Comparison of ENCODE assay signal across 33 cellular contexts in genomic region chr5:63719147-63719546, GRCh38.
"Had no signal": no experiment of that assay in that cellular context is flagged by ENCODE, and none has a peak within 500 bp of the region (broad histone marks: within the 10 kb centered on the region; RNA-seq: fewer than 3 reads in every experiment).

No MANE protein-coding gene starts in this region.

- H3K27me3 ChIP-seq: adrenal gland, ascending aorta, body of pancreas, brain microvascular endothelial cell, breast epithelium, cardiac muscle cell had no signal

- FAIRE-seq: astrocyte, bronchial epithelial cell had no signal

- H3K9me3 ChIP-seq: ascending aorta, body of pancreas had no signal

- DNase-seq: activated effector memory CD4-positive, alpha-beta T cell treated with anti-CD3 and anti-CD28 coated beads, Interleukin-2, amount 50 U/mL, for 16 hours; activated effector memory CD4-positive, alpha-beta T cell treated with Interleukin-2 at 50 U/mL for 16 hours; activated gamma-delta T cell; activated gamma-delta T cell treated with Interleukin-2 at 50 U/mL for 16 hours; activated naive CD4-positive, alpha-beta T cell; activated naive CD4-positive, alpha-beta T cell treated with anti-CD3 and anti-CD28 coated beads for 36 hours; activated naive CD4-positive, alpha-beta T cell treated with anti-CD3 and anti-CD28 coated beads, Interleukin-2, amount 10 ng/mL, durations not matched to agents 7 days and 5 days; activated naive CD4-positive, alpha-beta T cell treated with anti-CD3 and anti-CD28 coated beads, Interleukin-2, amount 50 U/mL, for 16 hours; activated naive CD4-positive, alpha-beta T cell treated with Interleukin-2 at 50 U/mL for 16 hours; activated naive CD8-positive, alpha-beta T cell treated with anti-CD3 and anti-CD28 coated beads for 36 hours; activated naive CD8-positive, alpha-beta T cell treated with anti-CD3 and anti-CD28 coated beads, Interleukin-2, amount 10 ng/mL, durations not matched to agents 7 days and 5 days; activated naive CD8-positive, alpha-beta T cell treated with anti-CD3 and anti-CD28 coated beads, Interleukin-2, amount 50 U/mL, for 24 hours; activated T-cell treated with anti-CD3 and anti-CD28 coated beads, Interleukin-2, amount 50 U/mL, for 24 hours; activated T-cell treated with anti-CD3 and anti-CD28 coated beads, Interleukin-2, amount 50 U/mL, for 4 hours; activated T-cell treated with anti-CD3 and anti-CD28 coated beads, Interleukin-2, amount 50 U/mL, for 48 hours; activated T-cell treated with anti-CD3 and anti-CD28 coated beads, Interleukin-2, amount 50 U/mL, for 72 hours; adrenal gland; amniotic stem cell; amygdala; anterior cingulate cortex; aorta; body of pancreas; brain microvascular endothelial cell; caudate nucleus; central memory CD4-positive, alpha-beta T cell; cerebellar nuclear complex had no signal

- H3K27ac ChIP-seq: adrenal gland, ascending aorta, body of pancreas, brain microvascular endothelial cell, breast epithelium, cardiac muscle cell had no signal

- ATAC-seq: activated naive CD4-positive, alpha-beta T cell treated with anti-CD3 and anti-CD28 coated beads, Interleukin-2, amount 50 U/mL, for 72 hours; activated naive CD8-positive, alpha-beta T cell treated with anti-CD3 and anti-CD28 coated beads, Interleukin-2, amount 50 U/mL, for 24 hours; activated T-cell treated with anti-CD3 and anti-CD28 coated beads, Interleukin-2, amount 50 U/mL, for 4 hours; activated T-cell treated with anti-CD3 and anti-CD28 coated beads, Interleukin-2, amount 50 U/mL, for 72 hours; activated T-helper 17 cell treated with anti-CD3 and anti-CD28 coated beads, Interleukin-2, amount 50 U/mL, for 72 hours; body of pancreas had no signal

- H3K4me3 ChIP-seq: adrenal gland, ascending aorta, body of pancreas, breast epithelium, cardiac muscle cell had no signal

- H3K36me3 ChIP-seq: adrenal gland, ascending aorta, brain microvascular endothelial cell, cardiac muscle cell had no signal

- H3K4me1 ChIP-seq: ascending aorta, body of pancreas, breast epithelium had no signal
